ENCODE assay signal across 28 cellular contexts in genomic region chr1:119336738-119337315, GRCh38. TPM values are rescaled to one million over a fixed set of nuclear protein-coding genes. Genes with fewer than 3 reads are reported as not detected.
"Had no signal": no experiment of that assay in that cellular context is flagged by ENCODE, and none has a peak within 500 bp of the region (broad histone marks: within the 10 kb centered on the region; RNA-seq: fewer than 3 reads in every experiment).

No MANE protein-coding gene starts in this region.

- H3K4me1 Mint-ChIP-seq: activated naive CD4-positive, alpha-beta T cell treated with anti-CD3 and anti-CD28 coated beads, Interleukin-2, amount 10 ng/mL, durations not matched to agents 7 days and 5 days; immature natural killer cell; natural killer cell had no signal

- H3K27ac ChIP-seq: body of pancreas, left lung, thyroid gland, upper lobe of right lung had no signal

- H3K27me3 ChIP-seq: body of pancreas, left lung, thyroid gland had no signal

- H3K27ac Mint-ChIP-seq: activated naive CD4-positive, alpha-beta T cell treated with anti-CD3 and anti-CD28 coated beads, Interleukin-2, amount 10 ng/mL, durations not matched to agents 7 days and 5 days; effector memory CD8-positive, alpha-beta T cell; immature natural killer cell; natural killer cell; progenitor cell of endocrine pancreas; T-helper 1 cell treated with Interleukin-12 subunit alpha and Interleukin-12 subunit beta and Interleukin-4 antibody, amounts not matched to agents 30 μg/mL and 1 μg/mL, for 36 hours had no signal

- H3K27me3 Mint-ChIP-seq: progenitor cell of endocrine pancreas had no signal

- H3K9me3 ChIP-seq: body of pancreas, left lung, thyroid gland, upper lobe of right lung had no signal

- H3K4me3 ChIP-seq: body of pancreas, left lung, thyroid gland, upper lobe of right lung had no signal

- H3K36me3 Mint-ChIP-seq: activated naive CD4-positive, alpha-beta T cell treated with anti-CD3 and anti-CD28 coated beads, Interleukin-2, amount 10 ng/mL, durations not matched to agents 7 days and 5 days; immature natural killer cell; natural killer cell had no signal

- DNase-seq: activated CD8-positive, alpha-beta memory T cell treated with anti-CD3 and anti-CD28 coated beads for 24 hours; activated CD8-positive, alpha-beta memory T cell treated with anti-CD3 and anti-CD28 coated beads, Interleukin-2, amount 50 U/mL, for 4 hours; activated naive CD4-positive, alpha-beta T cell treated with anti-CD3 and anti-CD28 coated beads, Interleukin-2, amount 10 ng/mL, durations not matched to agents 7 days and 5 days; activated T-cell treated with anti-CD3 and anti-CD28 coated beads, Interleukin-2, amount 50 U/mL, for 4 hours; anterior cingulate cortex; body of pancreas; central memory CD4-positive, alpha-beta T cell; effector memory CD8-positive, alpha-beta T cell; foreskin melanocyte; immature natural killer cell; kidney glomerular epithelial cell; left lung; mammary epithelial cell; midbrain; natural killer cell; retina; stimulated activated CD4-positive, alpha-beta T cell treated with anti-CD3 and anti-CD28 coated beads, Interleukin-4, amount 100 ng/mL, for 24 hours; stimulated activated naive CD8-positive, alpha-beta T cell treated with anti-CD3 and anti-CD28 coated beads, Interleukin-15, Interleukin-2, amounts not matched to agents 100 U/mL and 50 U/mL, for 24 hours; T1000; thyroid gland; upper lobe of right lung had no signal

- H3K4me1 ChIP-seq: body of pancreas, left lung, thyroid gland, upper lobe of right lung had no signal

- H3K36me3 ChIP-seq: left lung, thyroid gland, upper lobe of right lung had no signal

- H3K4me3 Mint-ChIP-seq: activated naive CD4-positive, alpha-beta T cell treated with anti-CD3 and anti-CD28 coated beads, Interleukin-2, amount 10 ng/mL, durations not matched to agents 7 days and 5 days; activated T-cell treated with anti-CD3 and anti-CD28 coated beads, Interleukin-2, amount 50 U/mL, for 4 hours; effector memory CD8-positive, alpha-beta T cell; immature natural killer cell; natural killer cell; T-helper 1 cell treated with Interleukin-12 subunit alpha and Interleukin-12 subunit beta and Interleukin-4 antibody, amounts not matched to agents 30 μg/mL and 1 μg/mL, for 36 hours; WTC11 had no signal

- H3K9me3 Mint-ChIP-seq: activated naive CD4-positive, alpha-beta T cell treated with anti-CD3 and anti-CD28 coated beads, Interleukin-2, amount 10 ng/mL, durations not matched to agents 7 days and 5 days; activated T-cell treated with anti-CD3 and anti-CD28 coated beads, Interleukin-2, amount 50 U/mL, for 4 hours; effector memory CD8-positive, alpha-beta T cell; natural killer cell; T-helper 1 cell treated with Interleukin-12 subunit alpha and Interleukin-12 subunit beta and Interleukin-4 antibody, amounts not matched to agents 30 μg/mL and 1 μg/mL, for 36 hours had no signal

RNA-seq across cellular contexts. Expression of gene HAO2, which starts 31.8 kb away (rescaled TPM):
- total RNA-seq: activated T-cell treated with anti-CD3 and anti-CD28 coated beads, Interleukin-2, amount 50 U/mL, for 4 hours; body of pancreas; dermis microvascular lymphatic vessel endothelial cell; endothelial cell of umbilical vein; esophagus mucosa; left lung; mammary epithelial cell; natural killer cell; osteocyte; progenitor cell of endocrine pancreas; thyroid gland; upper lobe of right lung had no signal
- polyA plus RNA-seq: endothelial cell of umbilical vein, immature natural killer cell, mammary epithelial cell had no signal
